ENCODE assay signal across 9 cellular contexts in genomic region chr7:92133737-92134270, GRCh38. TPM values are rescaled to one million over a fixed set of nuclear protein-coding genes. Genes with fewer than 3 reads are reported as not detected.
A peak's percentile ranks its signal among the peaks of the same experiment; 100 is the strongest.
DNase-seq lines count a peak whose midpoint lies in the region; ATAC-seq, FAIRE-seq and TF ChIP-seq lines count a peak whose summit lies in the region.
"Had no signal": no experiment of that assay in that cellular context is flagged by ENCODE, and none has a peak within 500 bp of the region (broad histone marks: within the 10 kb centered on the region; RNA-seq: fewer than 3 reads in every experiment).

No MANE protein-coding gene starts in this region.

- H3K4me3 Mint-ChIP-seq in central memory CD8-positive, alpha-beta T cell, result peak overlapping the region; percentile 98

- H3K4me1 ChIP-seq in kidney (ENCODE audit: control insufficient read depth in 1 of 2, insufficient read depth in 1 of 2, low read depth in 1 of 2, low read length in 2 of 2), result peaks cover 0 to 7% of the 10 kb centered on the region in 2 donors

- H3K9me3 ChIP-seq in kidney (ENCODE audit: control insufficient read depth in 1 of 2, low read length in 2 of 2), result no peaks in the 10 kb centered on the region

- no peaks in the 10 kb centered on the region for H3K36me3 ChIP-seq in kidney (ENCODE audit: control insufficient read depth in 1 of 2, insufficient read depth in 2 of 2, low read length in 2 of 2)

- DNase-seq in NCI-H2081 (lab: John Stamatoyannopoulos, UW) (peak; percentile 65 to 73), NCI-H2081 treated with DMSO at 0.1 percent for 48 hours (lab: John Stamatoyannopoulos, UW) (no peak), NCI-H1930 (lab: John Stamatoyannopoulos, UW) (peak; percentile 64 to 68), kidney (peak; percentile 92)
- DNase-seq in central memory CD8-positive, alpha-beta T cell (ENCODE audit: low spot score in 2 of 2), result peak; percentile 51 to 58
- DNase-seq in stimulated activated CD4-positive, alpha-beta T cell treated with anti-CD3 and anti-CD28 coated beads, Interleukin-15, amount 100 ng/mL, for 24 hours, result peak; percentile 74

- intact Hi-C loops in kidney (cut with DNase I), result no loop called here

- H3K9ac ChIP-seq in kidney (ENCODE audit: low read length in 2 of 2), result peak overlapping the region; percentile 63 to 94

- peaks cover 14% of the 10 kb centered on the region for H3K4me1 Mint-ChIP-seq in central memory CD8-positive, alpha-beta T cell

- H3K36me3 Mint-ChIP-seq in central memory CD8-positive, alpha-beta T cell (ENCODE audit: insufficient read depth), result peaks cover 32% of the 10 kb centered on the region

- H3K9me3 Mint-ChIP-seq in central memory CD8-positive, alpha-beta T cell, result no peaks in the 10 kb centered on the region

- H3K4me3 ChIP-seq in kidney (ENCODE audit: low read length in 2 of 2), result peak overlapping the region; percentile 92 to 98

- peak overlapping the region; percentile 98 for H3K27ac Mint-ChIP-seq in central memory CD8-positive, alpha-beta T cell (ENCODE audit: low read depth)

- peak; percentile 36 for ATAC-seq in HG02885 (IDR thresholded peaks at IDR 0.05; ENCODE audit: poor library complexity, unreplicated experiment)
- peak; percentile 24 to 33 for ATAC-seq in activated CD4-positive, CD25-positive, alpha-beta regulatory T cell treated with anti-CD3 and anti-CD28 coated beads, Interleukin-2, amount 50 U/mL, for 24 hours
- ATAC-seq in central memory CD8-positive, alpha-beta T cell (replicated peaks; ENCODE audit: extremely low read depth, poor library complexity, severe bottlenecking), result peak; percentile 57

- peak overlapping the region; percentile 98 to 99 for H3K27ac ChIP-seq in kidney (ENCODE audit: low read depth in 2 of 2, low read length in 2 of 2)

- peak; percentile 80 for TF ChIP-seq CTCF in kidney (IDR thresholded peaks at IDR 0.05; ENCODE audit: borderline replicate concordance, extremely low read depth, insufficient read depth)

- H3K27me3 Mint-ChIP-seq in central memory CD8-positive, alpha-beta T cell, result no peaks in the 10 kb centered on the region

- no peak for FAIRE-seq in kidney (lab: Jason Lieb, UNC)
- FAIRE-seq: G401.6 had no signal

RNA-seq across cellular contexts. Expression of gene CYP51A1, which starts 0.5 kb away (rescaled TPM):
- 55.8 TPM for total RNA-seq in kidney
- polyA plus RNA-seq in kidney (ENCODE audit: insufficient read depth, low read depth, low replicate concordance), result 43.0 TPM

RNA-seq across cellular contexts. Expression of gene LRRD1, which starts 45.1 kb away (rescaled TPM):
- total RNA-seq in kidney, result 0.25 TPM
- not detected for polyA plus RNA-seq in kidney (ENCODE audit: insufficient read depth, low read depth, low replicate concordance)
